ENCODE assay signal across 9 cellular contexts in genomic region chr3:71022552-71023335, GRCh38.
DNase-seq lines count a peak whose midpoint lies in the region; ATAC-seq and TF ChIP-seq lines count a peak whose summit lies in the region.
"Had no signal": no experiment of that assay in that cellular context is flagged by ENCODE, and none has a peak within 500 bp of the region (broad histone marks: within the 10 kb centered on the region; RNA-seq: fewer than 3 reads in every experiment).

No MANE protein-coding gene starts in this region.

- H3K27me3 ChIP-seq in SK-N-SH (ENCODE audit: insufficient read depth): no peaks in the 10 kb centered on the region

- CTCF ChIA-PET in SK-N-SH (lab: Yijun Ruan, JAX): interaction anchor here (1.0 to 1.4 kb wide), 3 partner anchors 10 to 492 kb away, joined by 3 to 4 read pairs (median 3); no protein-coding TSS in a partner anchor

- H3K9me3 ChIP-seq in SK-N-SH: no peaks in the 10 kb centered on the region

- no peak for TF ChIP-seq EP300 in SK-N-SH (IDR thresholded peaks at IDR 0.05; ENCODE audit: borderline replicate concordance in 1 of 2, low read depth in 1 of 2, low read length in 1 of 2)

- peaks cover 98% of the 10 kb centered on the region for H3K79me2 ChIP-seq in SK-N-SH (ENCODE audit: insufficient read depth)

- no peak overlapping the region for H3K4me3 ChIP-seq in SK-N-SH (ENCODE audit: low read depth in 2 of 2, low read length in 1 of 2)
- H3K4me3 ChIP-seq in fibroblast of mammary gland (ENCODE audit: control insufficient read depth, low read depth, low read length): no peak overlapping the region

- no peak overlapping the region for H2AFZ ChIP-seq in SK-N-SH (ENCODE audit: low read depth)

- peaks cover 5 to 28% of the 10 kb centered on the region in 2 experiments for H3K36me3 ChIP-seq in SK-N-SH (replicated peaks in 1 of 2; ENCODE audit: control insufficient read depth in 1 of 2, insufficient read depth in 2 of 2, low read length in 1 of 2)

- H3K9me2 ChIP-seq in SK-N-SH: no peaks in the 10 kb centered on the region

- TF ChIP-seq CTCF in SK-N-SH (IDR thresholded peaks at IDR 0.05): peak; percentile 35
- TF ChIP-seq CTCF in fibroblast of mammary gland (conservative IDR thresholded peaks at IDR 0.05; ENCODE audit: control insufficient read depth, insufficient read depth, low read depth, low read length): peak; percentile 42

- POLR2A ChIA-PET in SK-N-SH (lab: Yijun Ruan, JAX): no interaction called here

- H3F3A ChIP-seq in SK-N-SH (replicated peaks; ENCODE audit: insufficient read depth): peaks cover 7% of the 10 kb centered on the region

- no peak overlapping the region for H3K9ac ChIP-seq in SK-N-SH

- H3K4me2 ChIP-seq in SK-N-SH: no peak overlapping the region

- DNase-seq in DMS53 (lab: John Stamatoyannopoulos, UW): peak; percentile 17
- DNase-seq in DMS53 treated with DMSO at 0.1 percent for 48 hours (lab: John Stamatoyannopoulos, UW; ENCODE audit: unreplicated experiment): no peak
- no peak for DNase-seq in SK-N-SH
- peak; percentile 43 for DNase-seq in fibroblast of mammary gland (ENCODE audit: low read depth)
- DNase-seq in renal cortical epithelial cell (ENCODE audit: low read depth): peak; percentile 36
- no peak for DNase-seq in cerebellar nuclear complex (lab: John Stamatoyannopoulos, UW)
- DNase-seq: NCI-H2107 had no signal

- peak; percentile 48 for TF ChIP-seq RAD21 in SK-N-SH (IDR thresholded peaks at IDR 0.05; ENCODE audit: low read length)

- peaks cover 15% of the 10 kb centered on the region; the same call in 1 of the 2 replicates for H4K20me1 ChIP-seq in SK-N-SH (ENCODE audit: insufficient read depth)

- WGBS in SK-N-SH (ENCODE audit: low lambda C conversion rate): 91% methylated on average over 5 of the region's 5 CpGs

- peaks cover 2 to 17% of the 10 kb centered on the region in 2 experiments; a peak in 1 of 4 replicates for H3K4me1 ChIP-seq in SK-N-SH (ENCODE audit: control insufficient read depth in 1 of 2, insufficient read depth in 2 of 2, low read depth in 1 of 2, low read length in 1 of 2)

- H3K27ac ChIP-seq in SK-N-SH (ENCODE audit: low read depth in 2 of 2, low read length in 1 of 2): no peak overlapping the region

- ATAC-seq in HG03097 (IDR thresholded peaks at IDR 0.05; ENCODE audit: low FRiP score, unreplicated experiment) (no peak), GM21786 (IDR thresholded peaks at IDR 0.05; ENCODE audit: unreplicated experiment) (no peak)

TF ChIP-seq in SK-N-SH, 30 proteins besides CTCF, POLR2A, EP300 and RAD21:
- peak; percentile 37 for TF ChIP-seq SMC3 (IDR thresholded peaks at IDR 0.05; ENCODE audit: low read depth, low read length)
- no peak for TF ChIP-seq USF1 (IDR thresholded peaks at IDR 0.05; ENCODE audit: borderline replicate concordance, low read depth)

Comparison
In these comparisons a context has a peak if more than half of its experiments do, and no peak if none do; other contexts are left out.
1. DNase-seq: peak in DMS53 (single experiment), fibroblast of mammary gland (single experiment) and renal cortical epithelial cell (single experiment); none in DMS53 treated with DMSO at 0.1 percent for 48 hours (single experiment), SK-N-SH (single experiment) and cerebellar nuclear complex (0 of 2).